8 cellular contexts compared by ENCODE assay signal in the genomic region with DNA sequence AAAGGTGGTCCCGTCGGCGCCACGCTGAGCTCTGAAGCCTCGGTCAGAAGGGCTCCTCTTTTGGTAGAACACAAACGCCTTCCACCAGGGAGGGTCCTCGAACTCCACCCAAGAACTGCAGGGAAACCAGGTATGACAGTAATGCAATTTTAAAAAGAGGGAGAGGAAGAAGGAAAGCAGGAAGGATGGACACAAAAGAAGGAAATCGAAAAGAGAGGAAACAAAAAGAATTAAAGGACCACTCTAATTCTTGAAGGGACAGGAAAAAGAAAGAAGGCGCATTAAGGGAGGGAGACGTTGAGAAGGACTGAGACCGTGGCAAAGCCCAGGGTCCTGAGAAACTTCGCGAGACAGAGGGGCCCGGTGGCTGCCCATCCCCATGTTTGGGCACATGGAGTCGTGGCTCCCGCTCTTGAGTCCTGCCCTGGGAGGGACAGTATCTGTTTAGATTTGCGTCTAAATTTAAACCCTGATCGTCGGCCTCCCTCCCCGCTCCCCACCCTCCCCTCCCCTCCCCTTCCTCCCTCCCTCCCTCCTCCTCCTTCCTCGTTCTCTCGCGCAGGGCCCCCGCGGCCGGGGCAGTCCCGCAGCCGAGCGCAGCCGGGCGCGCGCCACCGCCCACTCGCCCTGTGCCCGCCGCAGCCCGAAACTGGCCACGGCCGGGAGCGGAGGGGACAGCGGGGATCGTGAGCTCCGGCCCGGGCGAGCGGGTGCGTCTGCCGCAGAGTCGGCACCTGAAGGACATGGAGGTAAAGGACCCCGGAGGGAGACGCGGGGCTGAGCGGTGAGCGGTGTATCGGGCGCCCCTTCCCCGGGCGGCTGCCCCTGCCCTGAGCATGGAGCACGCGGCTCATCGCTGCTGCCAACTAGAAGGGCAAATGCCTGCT. TPM values are rescaled to one million over a fixed set of nuclear protein-coding genes. Genes with fewer than 3 reads are reported as not detected.
DNase-seq lines count a peak whose midpoint lies in the region; ATAC-seq and TF ChIP-seq lines count a peak whose summit lies in the region.

A gene with protein sequence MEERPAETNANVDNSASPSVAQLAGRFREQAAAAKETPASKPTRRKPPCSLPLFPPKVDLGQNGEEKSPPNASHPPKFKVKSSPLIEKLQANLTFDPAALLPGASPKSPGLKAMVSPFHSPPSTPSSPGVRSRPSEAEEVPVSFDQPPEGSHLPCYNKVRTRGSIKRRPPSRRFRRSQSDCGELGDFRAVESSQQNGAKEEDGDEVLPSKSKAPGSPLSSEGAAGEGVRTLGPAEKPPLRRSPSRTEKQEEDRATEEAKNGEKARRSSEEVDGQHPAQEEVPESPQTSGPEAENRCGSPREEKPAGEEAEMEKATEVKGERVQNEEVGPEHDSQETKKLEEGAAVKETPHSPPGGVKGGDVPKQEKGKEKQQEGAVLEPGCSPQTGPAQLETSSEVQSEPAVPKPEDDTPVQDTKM (plus strand): TSS at position 552 of the 887 bp plus-strand sequence. CDS start 192 bp downstream, at position 744.

- H3K4me1 Mint-ChIP-seq in T-helper 2 cell treated with Interferon-gamma antibody and Interleukin-4, amounts not matched to agents 5 μg/mL and 100 μg/mL, for 36 hours (ENCODE audit: low read depth): peaks cover 62% of the 10 kb centered on the region

- intact Hi-C loops in breast epithelium (cut with DNase I; ENCODE audit: low total_unique reads): no loop called here

- peak within 1 kb of the TSS; percentile 72 to 92 for H3K27ac ChIP-seq in breast epithelium

- no peaks in the 10 kb centered on the region for H3K4me1 ChIP-seq in breast epithelium

- H3K9me3 Mint-ChIP-seq in T-helper 2 cell treated with Interferon-gamma antibody and Interleukin-4, amounts not matched to agents 5 μg/mL and 100 μg/mL, for 36 hours: peaks cover 11% of the 10 kb centered on the region

- peak within 1 kb of the TSS; percentile 56 to 93 (median 65) for H3K4me3 ChIP-seq in breast epithelium

- no peaks in the 10 kb centered on the region for H3K9me3 ChIP-seq in breast epithelium

- TF ChIP-seq POLR2A in breast epithelium (IDR thresholded peaks at IDR 0.05): no peak

- H3K27ac Mint-ChIP-seq in T-helper 2 cell treated with Interferon-gamma antibody and Interleukin-4, amounts not matched to agents 5 μg/mL and 100 μg/mL, for 36 hours: peak within 1 kb of the TSS; percentile 93

- DNase-seq in CD1c-positive myeloid dendritic cell (ENCODE audit: extremely low spot score): peak; percentile 65
- DNase-seq in T-helper 2 cell treated with Interferon-gamma antibody and Interleukin-4, amounts not matched to agents 5 μg/mL and 100 μg/mL, for 36 hours (ENCODE audit: low spot score): peak; percentile 79
- DNase-seq in breast epithelium (ENCODE audit: low spot score in 2 of 2): no peak
- DNase-seq in left kidney (ENCODE audit: low read depth, low spot score): peak; percentile 65
- peak; percentile 64 to 70 for DNase-seq in stimulated activated CD4-positive, alpha-beta T cell treated with anti-CD3 and anti-CD28 coated beads, Interleukin-4, amount 100 ng/mL, for 4 hours
- DNase-seq in NCI-H2196 (lab: John Stamatoyannopoulos, UW; ENCODE audit: unreplicated experiment): no peak
- DNase-seq in SK-N-DZ (ENCODE audit: low spot score): no peak

- H3K36me3 ChIP-seq in breast epithelium: no peaks in the 10 kb centered on the region

- no peak for TF ChIP-seq CTCF in breast epithelium (IDR thresholded peaks at IDR 0.05)

- H3K36me3 Mint-ChIP-seq in T-helper 2 cell treated with Interferon-gamma antibody and Interleukin-4, amounts not matched to agents 5 μg/mL and 100 μg/mL, for 36 hours (ENCODE audit: low read depth): peaks cover 59% of the 10 kb centered on the region

- H3K27me3 ChIP-seq in breast epithelium: no peaks in the 10 kb centered on the region

- peak within 1 kb of the TSS; percentile 92 for H3K4me3 Mint-ChIP-seq in T-helper 2 cell treated with Interferon-gamma antibody and Interleukin-4, amounts not matched to agents 5 μg/mL and 100 μg/mL, for 36 hours

- H3K27me3 Mint-ChIP-seq in T-helper 2 cell treated with Interferon-gamma antibody and Interleukin-4, amounts not matched to agents 5 μg/mL and 100 μg/mL, for 36 hours (ENCODE audit: low read depth): no peaks in the 10 kb centered on the region

- ATAC-seq in HG02759 (IDR thresholded peaks at IDR 0.05; ENCODE audit: unreplicated experiment): peak; percentile 30

RNA-seq across cellular contexts. Expression of the gene that starts here (rescaled TPM):
- total RNA-seq in breast epithelium: 10 to 100 TPM; 11.5 to 29.0 (median 12.0) TPM
- polyA plus RNA-seq in SK-N-DZ (2014; cell fraction: cytosol; rRNA removed): not detected in 2 replicates
- polyA plus RNA-seq in SK-N-DZ (2014; cell fraction: nucleus; rRNA removed): not detected in 2 replicates

Comparison
In these comparisons a context has a peak if more than half of its experiments do, and no peak if none do; other contexts are left out.
1. DNase-seq: peak in CD1c-positive myeloid dendritic cell (single experiment), T-helper 2 cell treated with Interferon-gamma antibody and Interleukin-4, amounts not matched to agents 5 μg/mL and 100 μg/mL, for 36 hours (single experiment), left kidney (single experiment) and stimulated activated CD4-positive, alpha-beta T cell treated with anti-CD3 and anti-CD28 coated beads, Interleukin-4, amount 100 ng/mL, for 4 hours (2 of 2); none in breast epithelium (0 of 2), NCI-H2196 (single experiment) and SK-N-DZ (single experiment).